8 cellular contexts compared by ENCODE assay signal in genomic region chr3:45597166-45597565, GRCh38. TPM values are rescaled to one million over a fixed set of nuclear protein-coding genes. Genes with fewer than 3 reads are reported as not detected.
DNase-seq lines count a peak whose midpoint lies in the region; ATAC-seq and TF ChIP-seq lines count a peak whose summit lies in the region.

No MANE protein-coding gene starts in this region.

- no peak overlapping the region for H3K27ac ChIP-seq in A673 (ENCODE audit: low read depth, low read length, poor library complexity, severe bottlenecking)

- H3K36me3 ChIP-seq in A673 (ENCODE audit: insufficient read depth, low read length, poor library complexity, severe bottlenecking), result no peaks in the 10 kb centered on the region

- no peak for ATAC-seq in GM18511 (IDR thresholded peaks at IDR 0.05; ENCODE audit: unreplicated experiment)

- TF ChIP-seq CTCF in GM12864 (IDR thresholded peaks at IDR 0.05; ENCODE audit: low read depth, low read length, missing control alignments), result no peak
- TF ChIP-seq CTCF in WI38 (IDR thresholded peaks at IDR 0.05; ENCODE audit: low read depth, low read length), result no peak
- TF ChIP-seq CTCF in fibroblast of the aortic adventitia (IDR thresholded peaks at IDR 0.05; ENCODE audit: insufficient read depth, low read length), result no peak
- TF ChIP-seq CTCF in A673 (conservative IDR thresholded peaks at IDR 0.05; ENCODE audit: low read depth, low read length), result no peak

- intact Hi-C loops in A673 (cut with micrococcal nuclease; ENCODE audit: unreplicated experiment), result no loop called here

- H3K4me3 ChIP-seq in GM12864 (ENCODE audit: low read depth, low read length) (peak overlapping the region; percentile 86), WI38 (ENCODE audit: low read depth, low read length) (peak overlapping the region; percentile 73), fibroblast of the aortic adventitia (ENCODE audit: low read depth, low read length) (peak overlapping the region; percentile 44), A673 (ENCODE audit: low read depth, low read length, poor library complexity, severe bottlenecking) (no peak overlapping the region)

- no TSS peak for BruUV-seq in A673 (replicated peaks; lab: Mats Ljungman, UMichigan)

- H3K9me3 ChIP-seq in A673 (ENCODE audit: low read depth, low read length, poor library complexity, severe bottlenecking), result no peaks in the 10 kb centered on the region

- DNase-seq in GM12864 (ENCODE audit: low read depth), result no peak
- peak; percentile 76 for DNase-seq in fibroblast of the aortic adventitia (ENCODE audit: low read depth)
- DNase-seq in stimulated activated CD4-positive, alpha-beta T cell treated with anti-CD3 and anti-CD28 coated beads, Interleukin-15, amount 100 ng/mL, for 24 hours, result peak; percentile 68
- no peak for DNase-seq in NOMO-1 treated with dmso at 0.1 percent for 144 hours (lab: John Stamatoyannopoulos, UW; ENCODE audit: unreplicated experiment)
- no peak for DNase-seq in cerebellar nuclear complex (lab: John Stamatoyannopoulos, UW)
- no peak for DNase-seq in A673 (ENCODE audit: low spot score)

- peaks cover 8% of the 10 kb centered on the region for H3K4me1 ChIP-seq in A673 (ENCODE audit: insufficient read depth, low read length, poor library complexity, severe bottlenecking)

- POLR2A ChIA-PET in A673 (lab: Charles Lee; ENCODE audit: low non-redundant PET), result no interaction called here

- no peaks in the 10 kb centered on the region for H3K27me3 ChIP-seq in A673 (replicated peaks; ENCODE audit: insufficient read depth, low read depth, low read length, poor library complexity)

- CTCF ChIA-PET in A673 (lab: Charles Lee), result no interaction called here

RNA-seq across cellular contexts. Expression of gene LIMD1, which starts 2.6 kb away (rescaled TPM):
- 10.6 and 18.8 TPM in 2 replicates for total RNA-seq in fibroblast of the aortic adventitia (ENCODE audit: low replicate concordance)
- total RNA-seq in A673 (2021), result 18.5 and 20.7 TPM in 2 replicates

Comparison
In these comparisons a context has a peak if more than half of its experiments do, and no peak if none do; other contexts are left out.
1. DNase-seq: peak in fibroblast of the aortic adventitia (single experiment) and stimulated activated CD4-positive, alpha-beta T cell treated with anti-CD3 and anti-CD28 coated beads, Interleukin-15, amount 100 ng/mL, for 24 hours (single experiment); none in GM12864 (single experiment), NOMO-1 treated with dmso at 0.1 percent for 144 hours (single experiment), cerebellar nuclear complex (0 of 2) and A673 (single experiment).